Comparison of ENCODE assay signal across 8 cellular contexts in the genomic region with DNA sequence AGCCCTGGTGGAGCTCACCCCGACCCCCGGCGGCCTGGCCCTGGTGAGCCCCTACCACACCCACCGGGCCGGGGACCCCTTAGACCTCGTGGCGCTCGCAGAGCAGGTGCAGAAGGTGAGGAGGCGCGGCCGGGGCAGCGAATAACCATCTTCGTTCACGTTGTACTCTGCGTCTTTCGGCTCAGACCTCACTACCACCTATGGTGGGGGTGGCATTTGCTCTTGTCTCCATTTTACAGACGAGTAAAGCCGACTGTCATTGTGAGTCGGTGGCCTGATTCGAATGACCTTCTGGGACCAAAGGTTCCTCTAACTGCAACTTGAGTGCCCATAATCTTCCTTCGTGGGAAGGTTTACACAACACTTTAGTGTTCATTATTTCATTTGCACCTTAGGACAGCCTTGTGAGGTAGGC. TPM values are rescaled to one million over a fixed set of nuclear protein-coding genes. Genes with fewer than 3 reads are reported as not detected.
DNase-seq lines count a peak whose midpoint lies in the region; ATAC-seq, FAIRE-seq and TF ChIP-seq lines count a peak whose summit lies in the region.

No MANE protein-coding gene starts in this region.

- no peak for TF ChIP-seq CTCF in CD8-positive, alpha-beta T cell (IDR thresholded peaks at IDR 0.05)
- TF ChIP-seq CTCF in GM12878 (IDR thresholded peaks at IDR 0.05 in 2 of 3, conservative IDR thresholded peaks at IDR 0.05 in 1 of 3; ENCODE audit: control insufficient read depth in 2 of 3, extremely low read depth in 1 of 3, insufficient read depth in 1 of 3, low read depth in 3 of 3, low read length in 3 of 3) (no peak), right lobe of liver (IDR thresholded peaks at IDR 0.05) (peak in 1 of 4 donors; percentile 3), upper lobe of left lung (IDR thresholded peaks at IDR 0.05) (no peak)

- H3K4me3 Mint-ChIP-seq in CD8-positive, alpha-beta T cell = no peak overlapping the region

- TF ChIP-seq EP300 in GM12878 (IDR thresholded peaks at IDR 0.05; ENCODE audit: borderline replicate concordance in 1 of 2, control insufficient read depth in 1 of 2, low read depth in 2 of 2, low read length in 2 of 2) (no peak), upper lobe of left lung (IDR thresholded peaks at IDR 0.05) (no peak)

- H3K4me1 ChIP-seq in CD8-positive, alpha-beta T cell (ENCODE audit: insufficient read depth, low read length) = peaks cover 40% of the 10 kb centered on the region
- H3K4me1 ChIP-seq in HUES6 (ENCODE audit: control insufficient read depth, insufficient read depth, low read length) (peaks cover 9% of the 10 kb centered on the region), GM12878 (ENCODE audit: control insufficient read depth, insufficient read depth, low read length) (peaks cover 4% of the 10 kb centered on the region; the same call in 1 of the 2 replicates), right lobe of liver (peaks cover 2 to 29% (median 14%) of the 10 kb centered on the region in 4 donors), upper lobe of left lung (peaks cover 20 to 55% (median 29%) of the 10 kb centered on the region in 4 donors)

- peak overlapping the region; percentile 86 for H2AFZ ChIP-seq in GM12878 (ENCODE audit: control insufficient read depth, low read depth, low read length)

- BruUV-seq in GM12878 (replicated peaks; lab: Mats Ljungman, UMichigan) = no TSS peak

- no peaks in the 10 kb centered on the region for H3K9me3 ChIP-seq in CD8-positive, alpha-beta T cell (ENCODE audit: low read length)
- no peaks in the 10 kb centered on the region for H3K9me3 ChIP-seq in HUES6 (ENCODE audit: control insufficient read depth, insufficient read depth, low read depth, low read length)
- no peaks in the 10 kb centered on the region for H3K9me3 ChIP-seq in GM12878 (replicated peaks; ENCODE audit: control insufficient read depth, insufficient read depth, low read length)
- H3K9me3 ChIP-seq in right lobe of liver = no peaks in the 10 kb centered on the region
- H3K9me3 ChIP-seq in upper lobe of left lung = no peaks in the 10 kb centered on the region

- DNase-seq in CD8-positive, alpha-beta T cell = no peak
- DNase-seq in GM12878 (ENCODE audit: low read depth, low spot score) = no peak
- no peak for DNase-seq in right lobe of liver
- DNase-seq in upper lobe of left lung = no peak
- DNase-seq in putamen (ENCODE audit: low spot score) = no peak
- no peak for DNase-seq in T-helper 9 cell

- no peaks in the 10 kb centered on the region for H3K27me3 ChIP-seq in CD8-positive, alpha-beta T cell (ENCODE audit: insufficient read depth, low read length)
- no peaks in the 10 kb centered on the region for H3K27me3 ChIP-seq in HUES6 (ENCODE audit: control insufficient read depth, insufficient read depth, low read length)
- H3K27me3 ChIP-seq in GM12878 (replicated peaks in 1 of 2; ENCODE audit: control insufficient read depth in 2 of 2, insufficient read depth in 2 of 2, low read length in 1 of 2) = no peaks in the 10 kb centered on the region
- H3K27me3 ChIP-seq in right lobe of liver = no peaks in the 10 kb centered on the region
- H3K27me3 ChIP-seq in upper lobe of left lung = no peaks in the 10 kb centered on the region

- H3K36me3 ChIP-seq in CD8-positive, alpha-beta T cell (ENCODE audit: insufficient read depth, low read length) = no peaks in the 10 kb centered on the region
- H3K36me3 ChIP-seq in HUES6 (ENCODE audit: control insufficient read depth, insufficient read depth, low read length) (0 out of 2 replicates have a peak, but pooled peaks cover 5% of the 10 kb centered on the region), GM12878 (ENCODE audit: control insufficient read depth in 2 of 2, insufficient read depth in 2 of 2, low read length in 1 of 2) (0 out of 4 replicates have a peak, but pooled peaks cover 0 to 6% of the 10 kb centered on the region in 2 experiments), right lobe of liver (no peaks in the 10 kb centered on the region), upper lobe of left lung (no peaks in the 10 kb centered on the region)

- peak overlapping the region; percentile 90 for H3K4me2 ChIP-seq in GM12878 (ENCODE audit: control insufficient read depth, insufficient read depth)

- peak; percentile 19 for ATAC-seq in CD8-positive, alpha-beta T cell
- ATAC-seq in GM21367 (IDR thresholded peaks at IDR 0.05; ENCODE audit: unreplicated experiment) (peak; percentile 2), GM12878 (peak; percentile 43), right lobe of liver (peak; percentile 4 to 45 (median 24)), upper lobe of left lung (ENCODE audit: low FRiP score in 2 of 2) (peak in 1 of 2 donors; percentile 0)

- TF ChIP-seq POLR2A in GM12878 (IDR thresholded peaks at IDR 0.05; ENCODE audit: low read depth, low read length) (no peak), right lobe of liver (IDR thresholded peaks at IDR 0.05) (no peak), upper lobe of left lung (IDR thresholded peaks at IDR 0.05) (no peak)

- peak overlapping the region; percentile 73 for H3K4me3 ChIP-seq in CD8-positive, alpha-beta T cell (ENCODE audit: low read depth, low read length)
- peak overlapping the region; percentile 80 for H3K4me3 ChIP-seq in HUES6 (ENCODE audit: low read depth, low read length)
- H3K4me3 ChIP-seq in GM12878 = peak overlapping the region; percentile 84
- peak overlapping the region; percentile 92 to 98 (median 93) for H3K4me3 ChIP-seq in right lobe of liver
- H3K4me3 ChIP-seq in upper lobe of left lung = peak overlapping the region; percentile 80 to 99 (median 90)

- WGBS in GM12878 (ENCODE audit: insufficient coverage, insufficient replicate concordance, low lambda C conversion rate, missing lambda C conversion rate) = 0% methylated on average over 13 of the region's 21 CpGs
- 0% methylated on average over 9 of the region's 21 CpGs for WGBS in right lobe of liver (ENCODE audit: insufficient coverage, low coverage, low lambda C conversion rate, missing lambda C conversion rate)
- 0 to 1% methylated on average over 1 to 8 of the region's 21 CpGs for WGBS in upper lobe of left lung, 2 donors

- peaks cover 27% of the 10 kb centered on the region for H3K36me3 Mint-ChIP-seq in CD8-positive, alpha-beta T cell

- TF ChIP-seq RAD21 in GM12878 (IDR thresholded peaks at IDR 0.05; ENCODE audit: insufficient read depth, low read depth, low read length) = no peak

- POLR2A ChIA-PET in CD8-positive, alpha-beta T cell (lab: Charles Lee) = interaction anchor here (0.6 to 3.2 kb wide), 22 partner anchors 11 to 883 kb away, joined by 3 to 36 read pairs (median 5); a partner anchor contains a TSS
- POLR2A ChIA-PET in GM12878 (lab: Charles Lee) = interaction anchor here (0.6 to 3.8 kb wide), 25 partner anchors 9 to 885 kb away, joined by 3 to 53 read pairs (median 4); a partner anchor contains a TSS

- in situ Hi-C loops in GM12878 (cut with MboI) = no loop called here

- RAD21 ChIA-PET in GM12878 (lab: Charles Lee; ENCODE audit: unreplicated experiment) = interaction anchor here (1.0 to 4.3 kb wide), 12 partner anchors 11 to 423 kb away, joined by 3 to 25 read pairs (median 6); a partner anchor contains a TSS

- no peaks in the 10 kb centered on the region for H4K20me1 ChIP-seq in GM12878 (ENCODE audit: control insufficient read depth, insufficient read depth)

- peaks cover 40% of the 10 kb centered on the region for H3K4me1 Mint-ChIP-seq in CD8-positive, alpha-beta T cell (ENCODE audit: low read depth)

- CTCF ChIA-PET in CD8-positive, alpha-beta T cell (lab: Charles Lee) = interaction anchor here (0.8 to 3.3 kb wide), 7 partner anchors 10 to 155 kb away, joined by 3 to 13 read pairs (median 3); a partner anchor contains a TSS
- CTCF ChIA-PET in GM12878 (lab: Yijun Ruan, JAX) = interaction anchor here (0.6 to 6.5 kb wide), 15 partner anchors 9 to 306 kb away, joined by 3 to 28 read pairs (median 4); a partner anchor contains a TSS

- peak overlapping the region; percentile 97 for H3K27ac Mint-ChIP-seq in CD8-positive, alpha-beta T cell

- peak overlapping the region; percentile 87 for H3K27ac ChIP-seq in CD8-positive, alpha-beta T cell (ENCODE audit: low read depth, low read length)
- peak overlapping the region; percentile 62; the same call in 1 of the 2 replicates for H3K27ac ChIP-seq in HUES6 (ENCODE audit: low read depth, low read length)
- peak overlapping the region; percentile 84 for H3K27ac ChIP-seq in GM12878 (ENCODE audit: control insufficient read depth, insufficient read depth)
- peak overlapping the region; percentile 71 to 87 (median 81) for H3K27ac ChIP-seq in right lobe of liver
- H3K27ac ChIP-seq in upper lobe of left lung = peak overlapping the region; percentile 87 to 95 (median 92)

- peaks cover 64% of the 10 kb centered on the region for H3K79me2 ChIP-seq in GM12878 (ENCODE audit: control insufficient read depth, insufficient read depth, low read length)

- intact Hi-C loops in CD8-positive, alpha-beta T cell (cut with DNase I, micrococcal nuclease) = loop anchor here (1.0 to 5.0 kb wide), 18 partner anchors 18 to 1445 kb away; a partner anchor contains a TSS
- intact Hi-C loops in GM12878 (cut with micrococcal nuclease; ENCODE audit: unreplicated experiment) = loop anchor here (2.0 to 5.0 kb wide), 3 partner anchors 49 to 85 kb away; a partner anchor contains a TSS
- intact Hi-C loops in right lobe of liver (cut with DNase I) = no loop called here

- H3K9me3 Mint-ChIP-seq in CD8-positive, alpha-beta T cell = no peaks in the 10 kb centered on the region

- no peaks in the 10 kb centered on the region for H3K27me3 Mint-ChIP-seq in CD8-positive, alpha-beta T cell (ENCODE audit: low read depth)

- no peak for FAIRE-seq in GM12878 (lab: Jason Lieb, UNC)

- SMC1A ChIA-PET in GM12878 (lab: Charles Lee; ENCODE audit: uncharacterized antibody, unreplicated experiment) = interaction anchor here (0.8 to 4.0 kb wide), 13 partner anchors 9 to 306 kb away, joined by 3 to 21 read pairs (median 4); a partner anchor contains a TSS

- H3K9ac ChIP-seq in HUES6 (ENCODE audit: low read length) (peak overlapping the region; percentile 85), GM12878 (ENCODE audit: control insufficient read depth, insufficient read depth, low read length) (peak overlapping the region; percentile 84)

RNA-seq across cellular contexts. Expression of a gene that starts 0.5 kb away (rescaled TPM):
- total RNA-seq in CD8-positive, alpha-beta T cell = 10 to 100 TPM; 16.1 to 20.3 TPM
- 19.2 and 22.0 TPM in 2 replicates for total RNA-seq in GM12878 (2013; cell fraction: nucleolus; rRNA removed)
- total RNA-seq in GM12878 (2014; rRNA removed) (5.0 and 5.7 TPM in 2 replicates), GM12878 (2014; rRNA removed; fragmentation: Illumina TruSeq; extraction: Trizol) (6.5 and 7.9 TPM in 2 replicates), GM12878 (2021) (4.4 and 7.0 TPM in 2 replicates), right lobe of liver (1 to 10 TPM; 4.7 to 6.4 (median 5.3) TPM), upper lobe of left lung (1 to 10 TPM in 5 of 6 donors, under 1 TPM in 1; 0.55 to 7.4 (median 2.5) TPM)
- polyA plus RNA-seq in GM12878 (2011; ENCODE audit: low read depth) = 2.5 TPM
- polyA plus RNA-seq in GM12878 (2011; rRNA removed) (9.7 and 11.8 TPM in 2 replicates), GM12878 (2014; fragmentation: Illumina TruSeq; extraction: Trizol) (4.5 and 8.7 TPM in 2 replicates), GM12878 (2014; fragmentation: Nextera tagmentation; extraction: Ambion mirVana) (1 to 10 TPM; 1.2 to 3.3 TPM), GM12878 (2014; rRNA removed) (4.6 and 5.1 TPM in 2 replicates), GM12878 (2016; fragmentation: Nextera tagmentation; extraction: Ambion mirVana) (10 to 100 TPM in 1 of 2 experiments, 1 to 10 TPM in 1; 8.1 to 10.7 TPM)
- 5.9 and 9.3 TPM in 2 replicates for polyA plus RNA-seq in GM12878 (2011; cell fraction: cytosol; rRNA removed)
- polyA plus RNA-seq in GM12878 (2011; cell fraction: nucleus; rRNA removed) = 5.0 and 8.3 TPM in 2 replicates
- 4.8 and 5.2 TPM in 2 replicates for polyA plus RNA-seq in GM12878 (2012)
- polyA minus RNA-seq in GM12878 (2011; rRNA and poly(A)+ RNA removed) = 3.7 and 3.9 TPM in 2 replicates
- polyA minus RNA-seq in GM12878 (2011; cell fraction: cytosol; rRNA and poly(A)+ RNA removed) = 0.53 and 0.94 TPM in 2 replicates
- 2.8 and 7.2 TPM in 2 replicates for polyA minus RNA-seq in GM12878 (2011; cell fraction: nucleus; rRNA and poly(A)+ RNA removed)

RNA-seq across cellular contexts. Expression of a gene that starts 0.7 kb away (rescaled TPM):
- 10 to 100 TPM; 19.6 to 22.5 TPM for total RNA-seq in CD8-positive, alpha-beta T cell
- total RNA-seq in GM12878 (2013; cell fraction: nucleolus; rRNA removed) = 58.7 and 59.7 TPM in 2 replicates
- total RNA-seq in GM12878 (2014; rRNA removed) (25.7 and 26.3 TPM in 2 replicates), GM12878 (2014; rRNA removed; fragmentation: Illumina TruSeq; extraction: Trizol) (15.3 and 16.3 TPM in 2 replicates), GM12878 (2021) (40.1 and 42.4 TPM in 2 replicates), right lobe of liver (10 to 100 TPM; 19.7 to 25.3 (median 21.6) TPM), upper lobe of left lung (10 to 100 TPM; 21.0 to 58.7 (median 35.3) TPM)
- 9.4 TPM for polyA plus RNA-seq in GM12878 (2011; ENCODE audit: low read depth)
- polyA plus RNA-seq in GM12878 (2011; rRNA removed) (18.0 and 28.8 TPM in 2 replicates), GM12878 (2014; fragmentation: Illumina TruSeq; extraction: Trizol) (21.3 and 23.2 TPM in 2 replicates), GM12878 (2014; fragmentation: Nextera tagmentation; extraction: Ambion mirVana) (1 to 10 TPM in 1 of 2 experiments, under 1 TPM in 1; 0.72 to 3.1 TPM), GM12878 (2014; rRNA removed) (31.4 and 34.9 TPM in 2 replicates), GM12878 (2016; fragmentation: Nextera tagmentation; extraction: Ambion mirVana) (10 to 100 TPM; 25.7 to 26.9 TPM)
- polyA plus RNA-seq in GM12878 (2011; cell fraction: cytosol; rRNA removed) = 31.3 and 45.3 TPM in 2 replicates
- 260 and 270 TPM in 2 replicates for polyA plus RNA-seq in GM12878 (2011; cell fraction: nucleus; rRNA removed)
- polyA plus RNA-seq in GM12878 (2012) = 16.4 and 22.4 TPM in 2 replicates
- polyA minus RNA-seq in GM12878 (2011; rRNA and poly(A)+ RNA removed) = 28.2 and 32.0 TPM in 2 replicates
- 10.7 and 12.6 TPM in 2 replicates for polyA minus RNA-seq in GM12878 (2011; cell fraction: cytosol; rRNA and poly(A)+ RNA removed)
- 47.3 and 60.6 TPM in 2 replicates for polyA minus RNA-seq in GM12878 (2011; cell fraction: nucleus; rRNA and poly(A)+ RNA removed)

RNA-seq across cellular contexts. Expression of a gene that starts 17.3 kb away (rescaled TPM):
- total RNA-seq in CD8-positive, alpha-beta T cell = under 1 TPM; 0.44 to 0.57 TPM
- total RNA-seq in GM12878 (2013; cell fraction: nucleolus; rRNA removed) = 0.54 and 0.78 TPM in 2 replicates
- 0.05 and 0.06 TPM in 2 replicates for total RNA-seq in GM12878 (2014; rRNA removed)
- total RNA-seq in GM12878 (2014; rRNA removed; fragmentation: Illumina TruSeq; extraction: Trizol) = 0.04 and 0.09 TPM in 2 replicates
- 0.13 and 0.18 TPM in 2 replicates for total RNA-seq in GM12878 (2021)
- 0.07 TPM for polyA plus RNA-seq in GM12878 (2011; ENCODE audit: low read depth)
- 0.07 and 0.12 TPM in 2 replicates for polyA plus RNA-seq in GM12878 (2011; rRNA removed)
- polyA plus RNA-seq in GM12878 (2011; cell fraction: cytosol; rRNA removed) = 0.03 and 0.04 TPM in 2 replicates
- 0.21 and 0.32 TPM in 2 replicates for polyA plus RNA-seq in GM12878 (2011; cell fraction: nucleus; rRNA removed)
- polyA plus RNA-seq in GM12878 (2012) = 0.11 and 0.18 TPM in 2 replicates
- polyA plus RNA-seq in GM12878 (2014; fragmentation: Illumina TruSeq; extraction: Trizol) = 0.06 TPM in 1 of 2 replicates, not detected in the other
- polyA plus RNA-seq in GM12878 (2014; fragmentation: Nextera tagmentation; extraction: Ambion mirVana) = under 1 TPM; 0.02 to 0.06 TPM
- polyA plus RNA-seq in GM12878 (2014; rRNA removed) = 0.03 and 0.06 TPM in 2 replicates
- under 1 TPM in 1 of 2 experiments, not detected in 1; 0.26 TPM for polyA plus RNA-seq in GM12878 (2016; fragmentation: Nextera tagmentation; extraction: Ambion mirVana)
- 0.05 TPM in 1 of 2 replicates, not detected in the other for polyA minus RNA-seq in GM12878 (2011; rRNA and poly(A)+ RNA removed)
- not detected in 2 replicates for polyA minus RNA-seq in GM12878 (2011; cell fraction: cytosol; rRNA and poly(A)+ RNA removed)
- polyA minus RNA-seq in GM12878 (2011; cell fraction: nucleus; rRNA and poly(A)+ RNA removed) = 0.24 TPM in 1 of 2 replicates, not detected in the other
- under 1 TPM in 1 of 6 experiments, not detected in 5; 0.07 TPM for total RNA-seq in right lobe of liver
- total RNA-seq in upper lobe of left lung = 1 to 10 TPM in 1 of 6 donors, under 1 TPM in 3, not detected in 2; 0.07 to 2.1 (median 0.14) TPM

RNA-seq across cellular contexts. Expression of a gene that starts 27.5 kb away (rescaled TPM):
- total RNA-seq in CD8-positive, alpha-beta T cell = not detected
- total RNA-seq in GM12878 (2013; cell fraction: nucleolus; rRNA removed) = not detected in 2 replicates
- not detected in 2 replicates for total RNA-seq in GM12878 (2014; rRNA removed)
- total RNA-seq in GM12878 (2014; rRNA removed; fragmentation: Illumina TruSeq; extraction: Trizol) = not detected in 2 replicates
- not detected in 2 replicates for total RNA-seq in GM12878 (2021)
- polyA plus RNA-seq in GM12878 (2011; ENCODE audit: low read depth) = not detected
- not detected in 2 replicates for polyA plus RNA-seq in GM12878 (2011; rRNA removed)
- not detected in 2 replicates for polyA plus RNA-seq in GM12878 (2011; cell fraction: cytosol; rRNA removed)
- not detected in 2 replicates for polyA plus RNA-seq in GM12878 (2011; cell fraction: nucleus; rRNA removed)
- not detected in 2 replicates for polyA plus RNA-seq in GM12878 (2012)
- not detected in 2 replicates for polyA plus RNA-seq in GM12878 (2014; fragmentation: Illumina TruSeq; extraction: Trizol)
- polyA plus RNA-seq in GM12878 (2014; fragmentation: Nextera tagmentation; extraction: Ambion mirVana) = not detected
- polyA plus RNA-seq in GM12878 (2014; rRNA removed) = not detected in 2 replicates
- polyA plus RNA-seq in GM12878 (2016; fragmentation: Nextera tagmentation; extraction: Ambion mirVana) = not detected
- polyA minus RNA-seq in GM12878 (2011; rRNA and poly(A)+ RNA removed) = 0.05 TPM in 1 of 2 replicates, not detected in the other
- not detected in 2 replicates for polyA minus RNA-seq in GM12878 (2011; cell fraction: cytosol; rRNA and poly(A)+ RNA removed)
- not detected in 2 replicates for polyA minus RNA-seq in GM12878 (2011; cell fraction: nucleus; rRNA and poly(A)+ RNA removed)
- total RNA-seq in right lobe of liver = 1 to 10 TPM in 1 of 6 experiments, not detected in 5; 1.0 TPM
- total RNA-seq in upper lobe of left lung = not detected

RNA-seq across cellular contexts. Expression of a gene that starts 49.4 kb away (rescaled TPM):
- total RNA-seq in CD8-positive, alpha-beta T cell = 1 to 10 TPM; 3.0 to 3.3 TPM
- total RNA-seq in GM12878 (2013; cell fraction: nucleolus; rRNA removed) = 4.3 and 5.4 TPM in 2 replicates
- total RNA-seq in GM12878 (2014; rRNA removed) (4.9 and 5.3 TPM in 2 replicates), GM12878 (2014; rRNA removed; fragmentation: Illumina TruSeq; extraction: Trizol) (5.3 TPM in 2 replicates), GM12878 (2021) (5.7 and 5.8 TPM in 2 replicates), right lobe of liver (10 to 100 TPM in 4 of 6 experiments, 1 to 10 TPM in 2; 6.6 to 16.2 (median 13.9) TPM), upper lobe of left lung (10 to 100 TPM; 11.6 to 41.9 (median 14.9) TPM)
- polyA plus RNA-seq in GM12878 (2011; ENCODE audit: low read depth) = 3.4 TPM
- polyA plus RNA-seq in GM12878 (2011; rRNA removed) (2.5 and 2.9 TPM in 2 replicates), GM12878 (2014; fragmentation: Illumina TruSeq; extraction: Trizol) (6.8 TPM in 2 replicates), GM12878 (2014; fragmentation: Nextera tagmentation; extraction: Ambion mirVana) (1 to 10 TPM; 1.4 to 2.2 TPM), GM12878 (2014; rRNA removed) (4.6 and 6.0 TPM in 2 replicates), GM12878 (2016; fragmentation: Nextera tagmentation; extraction: Ambion mirVana) (1 to 10 TPM; 2.7 to 3.4 TPM)
- polyA plus RNA-seq in GM12878 (2011; cell fraction: cytosol; rRNA removed) = 2.1 and 2.8 TPM in 2 replicates
- polyA plus RNA-seq in GM12878 (2011; cell fraction: nucleus; rRNA removed) = 3.1 and 3.6 TPM in 2 replicates
- polyA plus RNA-seq in GM12878 (2012) = 3.6 and 3.8 TPM in 2 replicates
- 2.3 and 2.5 TPM in 2 replicates for polyA minus RNA-seq in GM12878 (2011; rRNA and poly(A)+ RNA removed)
- 1.5 and 2.4 TPM in 2 replicates for polyA minus RNA-seq in GM12878 (2011; cell fraction: cytosol; rRNA and poly(A)+ RNA removed)
- polyA minus RNA-seq in GM12878 (2011; cell fraction: nucleus; rRNA and poly(A)+ RNA removed) = 1.3 and 3.3 TPM in 2 replicates

Comparison
In these comparisons a context has a peak if more than half of its experiments do, and no peak if none do; other contexts are left out.
1. intact Hi-C loops: an anchor here in CD8-positive, alpha-beta T cell (1.0 to 5.0 kb wide) and GM12878 (2.0 to 5.0 kb wide); none called in right lobe of liver.